ENCODE assay signal across 8 cellular contexts in the genomic region with DNA sequence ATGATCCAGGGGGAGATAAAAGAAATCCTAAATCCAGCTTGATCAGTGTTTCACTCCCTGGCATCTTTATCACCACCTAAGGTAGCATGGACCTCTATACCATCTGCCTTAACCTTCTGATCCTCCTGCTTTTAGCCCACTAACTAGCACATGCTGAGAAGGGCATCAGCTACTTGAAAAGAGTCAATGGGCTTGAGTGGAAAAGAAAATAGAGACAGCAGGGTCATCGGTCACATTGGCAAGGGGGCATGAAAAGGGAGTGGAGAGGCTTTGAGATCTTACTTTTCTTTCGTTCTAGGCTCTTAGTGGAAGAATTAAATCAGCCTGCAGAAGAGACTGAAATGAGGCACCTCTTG. TPM values are rescaled to one million over a fixed set of nuclear protein-coding genes. Genes with fewer than 3 reads are reported as not detected.
DNase-seq lines count a peak whose midpoint lies in the region; ATAC-seq and TF ChIP-seq lines count a peak whose summit lies in the region.

No MANE protein-coding gene starts in this region.

- no peaks in the 10 kb centered on the region for H3K9me3 ChIP-seq in mononuclear cell (ENCODE audit: low read depth, low read length)

- no peaks in the 10 kb centered on the region for H3K9me3 Mint-ChIP-seq in stimulated activated naive CD8-positive, alpha-beta T cell treated with anti-CD3 and anti-CD28 coated beads, Interleukin-15, Interleukin-2, amounts not matched to agents 100 ng/mL and 50 ng/mL, for 24 hours

- H3K4me3 Mint-ChIP-seq in stimulated activated naive CD8-positive, alpha-beta T cell treated with anti-CD3 and anti-CD28 coated beads, Interleukin-15, Interleukin-2, amounts not matched to agents 100 ng/mL and 50 ng/mL, for 24 hours: peak overlapping the region; percentile 90

- peak overlapping the region; percentile 92 for H3K27ac Mint-ChIP-seq in stimulated activated naive CD8-positive, alpha-beta T cell treated with anti-CD3 and anti-CD28 coated beads, Interleukin-15, Interleukin-2, amounts not matched to agents 100 ng/mL and 50 ng/mL, for 24 hours

- no peaks in the 10 kb centered on the region for H3K27me3 ChIP-seq in brain microvascular endothelial cell (replicated peaks)
- no peaks in the 10 kb centered on the region for H3K27me3 ChIP-seq in mononuclear cell (ENCODE audit: insufficient read depth, low read length)

- H3K4me1 Mint-ChIP-seq in stimulated activated naive CD8-positive, alpha-beta T cell treated with anti-CD3 and anti-CD28 coated beads, Interleukin-15, Interleukin-2, amounts not matched to agents 100 ng/mL and 50 ng/mL, for 24 hours (ENCODE audit: low read depth): peaks cover 20% of the 10 kb centered on the region

- TF ChIP-seq CTCF in brain microvascular endothelial cell (IDR thresholded peaks at IDR 0.05; ENCODE audit: low read depth, low read length, missing control alignments): no peak

- no peaks in the 10 kb centered on the region for H3K27me3 Mint-ChIP-seq in stimulated activated naive CD8-positive, alpha-beta T cell treated with anti-CD3 and anti-CD28 coated beads, Interleukin-15, Interleukin-2, amounts not matched to agents 100 ng/mL and 50 ng/mL, for 24 hours

- DNase-seq in stimulated activated naive CD8-positive, alpha-beta T cell treated with anti-CD3 and anti-CD28 coated beads, Interleukin-15, Interleukin-2, amounts not matched to agents 100 U/mL and 50 U/mL, for 24 hours: no peak
- DNase-seq in brain microvascular endothelial cell (no peak), LoVo (ENCODE audit: low spot score) (no peak), HK-2 (ENCODE audit: unreplicated experiment) (no peak), DMS114 treated with DMSO at 0.1 percent for 48 hours (lab: John Stamatoyannopoulos, UW; ENCODE audit: unreplicated experiment) (no peak)

- peaks cover 23% of the 10 kb centered on the region for H3K4me1 ChIP-seq in mononuclear cell (ENCODE audit: insufficient read depth, low read length)

- in situ Hi-C loops in brain microvascular endothelial cell (cut with HindIII; ENCODE audit: low pct_ligation_motif_present, low sequenced_read_pairs): no loop called here

- ATAC-seq in stimulated activated naive CD8-positive, alpha-beta T cell treated with anti-CD3 and anti-CD28 coated beads, Interleukin-15, Interleukin-2, amounts not matched to agents 100 U/mL and 50 U/mL, for 24 hours: no peak
- ATAC-seq in GM21447 (IDR thresholded peaks at IDR 0.05; ENCODE audit: unreplicated experiment): no peak

- no peak overlapping the region for H3K27ac ChIP-seq in brain microvascular endothelial cell

- peaks cover 5% of the 10 kb centered on the region for H3K36me3 ChIP-seq in brain microvascular endothelial cell (replicated peaks)

- H3K4me3 ChIP-seq in brain microvascular endothelial cell (ENCODE audit: low read depth, low read length) (peak overlapping the region; percentile 100), mononuclear cell (ENCODE audit: low read length) (peak overlapping the region; percentile 98)

- peaks cover 7% of the 10 kb centered on the region for H3K36me3 Mint-ChIP-seq in stimulated activated naive CD8-positive, alpha-beta T cell treated with anti-CD3 and anti-CD28 coated beads, Interleukin-15, Interleukin-2, amounts not matched to agents 100 ng/mL and 50 ng/mL, for 24 hours (ENCODE audit: low read depth)

RNA-seq across cellular contexts. Expression of gene ZFYVE19, which starts 0.2 kb away (rescaled TPM):
- total RNA-seq in mononuclear cell: 7.2 TPM

RNA-seq across cellular contexts. Expression of gene DNAJC17, which starts 0.6 kb away (rescaled TPM):
- 7.2 TPM for total RNA-seq in mononuclear cell

RNA-seq across cellular contexts. Expression of gene PPP1R14D, which starts 21.9 kb away (rescaled TPM):
- not detected for total RNA-seq in mononuclear cell

RNA-seq across cellular contexts. Expression of gene C15orf62, which starts 36.9 kb away (rescaled TPM):
- total RNA-seq in mononuclear cell: 0.73 TPM

RNA-seq across cellular contexts. Expression of gene SPINT1, which starts 37.2 kb away (rescaled TPM):
- total RNA-seq in mononuclear cell: 4.2 TPM
